ENCODE assay signal across 2 cellular contexts in the genomic region with DNA sequence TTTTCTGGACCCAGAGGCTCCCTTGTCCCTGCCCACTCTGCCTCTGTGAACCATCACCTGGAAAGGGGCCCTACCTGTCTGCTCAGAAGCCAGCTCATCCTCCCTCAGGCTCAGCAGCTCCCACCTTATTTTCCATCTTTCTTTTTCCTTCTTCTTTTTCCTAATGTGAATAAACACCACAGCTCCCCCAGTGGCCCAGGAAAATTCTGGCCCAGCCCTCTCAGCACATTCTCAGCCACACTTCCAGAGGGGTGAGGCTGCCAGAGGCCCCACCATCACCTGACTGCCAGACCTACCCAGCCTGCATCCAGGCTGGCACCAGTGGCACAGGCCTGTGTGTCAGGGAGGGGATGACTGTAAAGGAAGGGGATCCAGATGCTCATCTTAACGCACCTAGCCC.
TF ChIP-seq lines count a peak whose summit lies in the region.

No MANE protein-coding gene starts in this region.

TF ChIP-seq in A549, 52 proteins besides CTCF, POLR2A, EP300 and RAD21:
- TF ChIP-seq ZSCAN20 (CRISPR knock-in tag; IDR thresholded peaks at IDR 0.05) (no peak), CHD4 (IDR thresholded peaks at IDR 0.05; ENCODE audit: borderline replicate concordance) (no peak), FOSL2 (IDR thresholded peaks at IDR 0.05) (no peak), FOSL2 (CRISPR knock-in tag; IDR thresholded peaks at IDR 0.05) (no peak), SREBF2 (IDR thresholded peaks at IDR 0.05) (no peak), FOSB (CRISPR knock-in tag; IDR thresholded peaks at IDR 0.05) (no peak), HMGXB4 (CRISPR knock-in tag; IDR thresholded peaks at IDR 0.05; ENCODE audit: borderline replicate concordance) (no peak), ZFP36 (IDR thresholded peaks at IDR 0.05; ENCODE audit: borderline replicate concordance, partially characterized antibody) (no peak), CBX2 (IDR thresholded peaks at IDR 0.05; ENCODE audit: borderline replicate concordance, low read depth) (no peak), KDM5A (IDR thresholded peaks at IDR 0.05) (no peak), ESRRA (IDR thresholded peaks at IDR 0.05; ENCODE audit: borderline replicate concordance, low read length) (no peak), GATA3 (IDR thresholded peaks at IDR 0.05; ENCODE audit: borderline replicate concordance) (no peak), BHLHE40 (IDR thresholded peaks at IDR 0.05; ENCODE audit: low read depth, low read length) (no peak)
- TF ChIP-seq, protein P1, sequence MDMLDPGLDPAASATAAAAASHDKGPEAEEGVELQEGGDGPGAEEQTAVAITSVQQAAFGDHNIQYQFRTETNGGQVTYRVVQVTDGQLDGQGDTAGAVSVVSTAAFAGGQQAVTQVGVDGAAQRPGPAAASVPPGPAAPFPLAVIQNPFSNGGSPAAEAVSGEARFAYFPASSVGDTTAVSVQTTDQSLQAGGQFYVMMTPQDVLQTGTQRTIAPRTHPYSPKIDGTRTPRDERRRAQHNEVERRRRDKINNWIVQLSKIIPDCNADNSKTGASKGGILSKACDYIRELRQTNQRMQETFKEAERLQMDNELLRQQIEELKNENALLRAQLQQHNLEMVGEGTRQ (IDR thresholded peaks at IDR 0.05), result no peak
- TF ChIP-seq, protein P2, sequence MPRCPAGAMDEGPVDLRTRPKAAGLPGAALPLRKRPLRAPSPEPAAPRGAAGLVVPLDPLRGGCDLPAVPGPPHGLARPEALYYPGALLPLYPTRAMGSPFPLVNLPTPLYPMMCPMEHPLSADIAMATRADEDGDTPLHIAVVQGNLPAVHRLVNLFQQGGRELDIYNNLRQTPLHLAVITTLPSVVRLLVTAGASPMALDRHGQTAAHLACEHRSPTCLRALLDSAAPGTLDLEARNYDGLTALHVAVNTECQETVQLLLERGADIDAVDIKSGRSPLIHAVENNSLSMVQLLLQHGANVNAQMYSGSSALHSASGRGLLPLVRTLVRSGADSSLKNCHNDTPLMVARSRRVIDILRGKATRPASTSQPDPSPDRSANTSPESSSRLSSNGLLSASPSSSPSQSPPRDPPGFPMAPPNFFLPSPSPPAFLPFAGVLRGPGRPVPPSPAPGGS (IDR thresholded peaks at IDR 0.05), result no peak

TF ChIP-seq in HEK293, 187 proteins besides CTCF, POLR2A, EP300 and RAD21:
- TF ChIP-seq ZNF837 (tag by site-specific recombination; IDR thresholded peaks at IDR 0.05) (no peak), ZNF510 (tag by site-specific recombination; IDR thresholded peaks at IDR 0.05; ENCODE audit: insufficient replicate concordance) (no peak), RBAK (tag by site-specific recombination; IDR thresholded peaks at IDR 0.05) (no peak), ZNF16 (tag by site-specific recombination; IDR thresholded peaks at IDR 0.05; ENCODE audit: low read depth) (no peak), ZNF146 (tag by site-specific recombination; IDR thresholded peaks at IDR 0.05) (no peak), ZNF626 (tag by site-specific recombination; IDR thresholded peaks at IDR 0.05) (no peak), BCL11A (tag by site-specific recombination; IDR thresholded peaks at IDR 0.05; ENCODE audit: low read depth) (no peak), HOXD13 (CRISPR knock-in tag; IDR thresholded peaks at IDR 0.05; ENCODE audit: borderline replicate concordance) (no peak), GLI2 (tag by site-specific recombination; IDR thresholded peaks at IDR 0.05; ENCODE audit: borderline replicate concordance, low read depth) (no peak), MYNN (tag by site-specific recombination; IDR thresholded peaks at IDR 0.05; ENCODE audit: borderline replicate concordance) (no peak)
